In genomic region chr11:32176223-32176811, GRCh38 we compare ENCODE assay signal across 9 cellular contexts.
DNase-seq lines count a peak whose midpoint lies in the region; ATAC-seq and TF ChIP-seq lines count a peak whose summit lies in the region.
"Had no signal": no experiment of that assay in that cellular context is flagged by ENCODE, and none has a peak within 500 bp of the region (broad histone marks: within the 10 kb centered on the region; RNA-seq: fewer than 3 reads in every experiment).

No MANE protein-coding gene starts in this region.

- H3K36me3 ChIP-seq in OCI-LY3 (replicated peaks; ENCODE audit: low read depth, low read length), result no peaks in the 10 kb centered on the region

- peak; percentile 91 for TF ChIP-seq RAD21 in Ishikawa (IDR thresholded peaks at IDR 0.05; ENCODE audit: low read depth)

- no peaks in the 10 kb centered on the region for H3K79me2 ChIP-seq in OCI-LY3 (ENCODE audit: low read length)

- H3K9ac ChIP-seq in OCI-LY3 (ENCODE audit: low read length), result no peak overlapping the region

- H3K4me1 ChIP-seq in OCI-LY3 (ENCODE audit: low read length), result peaks cover 4% of the 10 kb centered on the region; the same call in 1 of the 2 replicates

- no peak overlapping the region for H3K4me3 ChIP-seq in OCI-LY3 (ENCODE audit: low read length)

- no peak overlapping the region for H3K27ac Mint-ChIP-seq in natural killer cell treated with Interleukin-12 subunit alpha and Interleukin-12 subunit beta and Interleukin-15 and Interleukin-18, amount 100 ng/mL, for 72 hours
- no peak overlapping the region for H3K27ac Mint-ChIP-seq in stimulated activated naive B cell treated with anti-CD40 and anti-IgM and Interleukin-4, amounts not matched to agents 10 μg/mL and 1 μg/mL and 100 μg/mL, for 72 hours

- H3K27me3 ChIP-seq in OCI-LY3 (ENCODE audit: low read depth, low read length), result no peaks in the 10 kb centered on the region; the same call in 1 of the 2 replicates

- H3K9me3 ChIP-seq in OCI-LY3 (ENCODE audit: insufficient read depth, low read length), result no peaks in the 10 kb centered on the region

- H3K9me3 Mint-ChIP-seq in natural killer cell treated with Interleukin-12 subunit alpha and Interleukin-12 subunit beta and Interleukin-15 and Interleukin-18, amount 100 ng/mL, for 72 hours, result no peaks in the 10 kb centered on the region
- H3K9me3 Mint-ChIP-seq in stimulated activated naive B cell treated with anti-CD40 and anti-IgM and Interleukin-4, amounts not matched to agents 10 μg/mL and 1 μg/mL and 100 μg/mL, for 72 hours, result no peaks in the 10 kb centered on the region

- peaks cover 13 to 21% of the 10 kb centered on the region in 2 donors for H3K27me3 Mint-ChIP-seq in natural killer cell treated with Interleukin-12 subunit alpha and Interleukin-12 subunit beta and Interleukin-15 and Interleukin-18, amount 100 ng/mL, for 72 hours
- peaks cover 0 to 2% of the 10 kb centered on the region in 2 donors for H3K27me3 Mint-ChIP-seq in stimulated activated naive B cell treated with anti-CD40 and anti-IgM and Interleukin-4, amounts not matched to agents 10 μg/mL and 1 μg/mL and 100 μg/mL, for 72 hours

- ATAC-seq in GM21447 (IDR thresholded peaks at IDR 0.05; ENCODE audit: unreplicated experiment), result peak; percentile 77
- peak; percentile 83 for ATAC-seq in esophagus mucosa
- ATAC-seq in natural killer cell treated with Interleukin-12 subunit alpha and Interleukin-12 subunit beta and Interleukin-15 and Interleukin-18, amount 100 ng/mL, for 72 hours, result peak; percentile 75
- ATAC-seq in stimulated activated naive B cell treated with anti-CD40 and anti-IgM and Interleukin-4, amounts not matched to agents 10 μg/mL and 1 μg/mL and 100 μg/mL, for 72 hours (replicated peaks), result peak; percentile 86 to 87

- H2AFZ ChIP-seq in OCI-LY3 (ENCODE audit: low read depth, low read length), result no peak overlapping the region

- H3K4me2 ChIP-seq in OCI-LY3 (ENCODE audit: low read length), result peak overlapping the region; percentile 17; the same call in 1 of the 2 replicates

- no peak for TF ChIP-seq EP300 in Ishikawa (IDR thresholded peaks at IDR 0.05; ENCODE audit: borderline replicate concordance)

- DNase-seq in DMS 273 treated with DMSO at 0.1 percent for 48 hours (lab: John Stamatoyannopoulos, UW), result peak; percentile 66
- DNase-seq in activated T-cell treated with anti-CD3 and anti-CD28 coated beads for 1 hour (ENCODE audit: low read depth), result peak; percentile 65
- peak; percentile 84 for DNase-seq in natural killer cell treated with Interleukin-12 subunit alpha and Interleukin-12 subunit beta and Interleukin-15 and Interleukin-18, amount 100 ng/mL, for 72 hours (ENCODE audit: low spot score)
- peak; percentile 63 for DNase-seq in stimulated activated naive B cell treated with anti-CD40 and anti-IgM and Interleukin-4, amounts not matched to agents 10 μg/mL and 1 μg/mL and 100 μg/mL, for 72 hours

- H3K36me3 Mint-ChIP-seq in natural killer cell treated with Interleukin-12 subunit alpha and Interleukin-12 subunit beta and Interleukin-15 and Interleukin-18, amount 100 ng/mL, for 72 hours, result no peaks in the 10 kb centered on the region
- no peaks in the 10 kb centered on the region for H3K36me3 Mint-ChIP-seq in stimulated activated naive B cell treated with anti-CD40 and anti-IgM and Interleukin-4, amounts not matched to agents 10 μg/mL and 1 μg/mL and 100 μg/mL, for 72 hours

- no peaks in the 10 kb centered on the region for H4K20me1 ChIP-seq in OCI-LY3 (ENCODE audit: insufficient read depth, low read length)

- H3K27ac ChIP-seq in OCI-LY3 (ENCODE audit: low read length), result no peak overlapping the region
- H3K27ac ChIP-seq: epithelial cell of prostate had no signal

- no peak overlapping the region for H3K4me3 Mint-ChIP-seq in natural killer cell treated with Interleukin-12 subunit alpha and Interleukin-12 subunit beta and Interleukin-15 and Interleukin-18, amount 100 ng/mL, for 72 hours
- no peak overlapping the region for H3K4me3 Mint-ChIP-seq in stimulated activated naive B cell treated with anti-CD40 and anti-IgM and Interleukin-4, amounts not matched to agents 10 μg/mL and 1 μg/mL and 100 μg/mL, for 72 hours

- H3K4me1 Mint-ChIP-seq in natural killer cell treated with Interleukin-12 subunit alpha and Interleukin-12 subunit beta and Interleukin-15 and Interleukin-18, amount 100 ng/mL, for 72 hours (ENCODE audit: low read depth in 2 of 2), result peaks cover 0 to 2% of the 10 kb centered on the region in 2 donors
- peaks cover 0 to 1% of the 10 kb centered on the region in 2 donors for H3K4me1 Mint-ChIP-seq in stimulated activated naive B cell treated with anti-CD40 and anti-IgM and Interleukin-4, amounts not matched to agents 10 μg/mL and 1 μg/mL and 100 μg/mL, for 72 hours

- TF ChIP-seq CTCF in OCI-LY3 (IDR thresholded peaks at IDR 0.05; ENCODE audit: low read depth, low read length), result peak; percentile 88

TF ChIP-seq in Ishikawa, 13 proteins besides CTCF, POLR2A, EP300 and RAD21:
- no peak for TF ChIP-seq USF1 (IDR thresholded peaks at IDR 0.05)
- no peak for TF ChIP-seq TEAD4 (IDR thresholded peaks at IDR 0.05)
- TF ChIP-seq FOXM1 (IDR thresholded peaks at IDR 0.05; ENCODE audit: borderline replicate concordance, low read depth), result no peak
- no peak for TF ChIP-seq YY1 (IDR thresholded peaks at IDR 0.05; ENCODE audit: low read depth)
- TF ChIP-seq ZBTB7A (IDR thresholded peaks at IDR 0.05; ENCODE audit: low read depth), result no peak
- no peak for TF ChIP-seq EGR1 (IDR thresholded peaks at IDR 0.05)
- no peak for TF ChIP-seq REST (IDR thresholded peaks at IDR 0.05; ENCODE audit: low read depth)
- TF ChIP-seq TCF12 (IDR thresholded peaks at IDR 0.05; ENCODE audit: low read depth), result no peak
- no peak for TF ChIP-seq NFIC (IDR thresholded peaks at IDR 0.05)
- no peak for TF ChIP-seq CREB1 (IDR thresholded peaks at IDR 0.05; ENCODE audit: low read depth)
- TF ChIP-seq CEBPB (IDR thresholded peaks at IDR 0.05), result no peak
TF ChIP-seq in Ishikawa: peak in this region for 0.
